Comparison of ENCODE assay signal across 22 cellular contexts in genomic region chr13:110278859-110279258, GRCh38. TPM values are rescaled to one million over a fixed set of nuclear protein-coding genes. Genes with fewer than 3 reads are reported as not detected.
"Had no signal": no experiment of that assay in that cellular context is flagged by ENCODE, and none has a peak within 500 bp of the region (broad histone marks: within the 10 kb centered on the region; RNA-seq: fewer than 3 reads in every experiment).

No MANE protein-coding gene starts in this region.

- H3K27me3 ChIP-seq: neural progenitor cell, testis had no signal

- H3K4me3 Mint-ChIP-seq: endodermal cell; natural killer cell treated with Interleukin-12 subunit alpha and Interleukin-12 subunit beta and Interleukin-15 and Interleukin-18, amount 100 ng/mL, for 72 hours; neural progenitor cell; stimulated activated effector memory CD8-positive, alpha-beta T cell treated with anti-CD3 and anti-CD28 coated beads, Interleukin-12 subunit alpha, Interleukin-12 subunit beta, amount 100 ng/mL, for 72 hours; stimulated activated naive CD8-positive, alpha-beta T cell treated with anti-CD3 and anti-CD28 coated beads, Interleukin-15, Interleukin-2, amounts not matched to agents 100 ng/mL and 50 ng/mL, for 24 hours; type B pancreatic cell had no signal

- H3K4me2 ChIP-seq: neural progenitor cell had no signal

- H3K9me3 Mint-ChIP-seq: endodermal cell; natural killer cell treated with Interleukin-12 subunit alpha and Interleukin-12 subunit beta and Interleukin-15 and Interleukin-18, amount 100 ng/mL, for 72 hours; stimulated activated effector memory CD8-positive, alpha-beta T cell treated with anti-CD3 and anti-CD28 coated beads, Interleukin-12 subunit alpha, Interleukin-12 subunit beta, amount 100 ng/mL, for 72 hours; stimulated activated naive CD8-positive, alpha-beta T cell treated with anti-CD3 and anti-CD28 coated beads, Interleukin-15, Interleukin-2, amounts not matched to agents 100 ng/mL and 50 ng/mL, for 24 hours; type B pancreatic cell had no signal

- H3K27me3 Mint-ChIP-seq: type B pancreatic cell had no signal

- H3K36me3 ChIP-seq: neural progenitor cell, prostate gland had no signal

- H3K4me3 ChIP-seq: coronary artery, lung, neural progenitor cell, prostate gland, testis had no signal

- H3K9ac ChIP-seq: neural progenitor cell, parathyroid adenoma had no signal

- H3K4me1 ChIP-seq: parathyroid adenoma, prostate gland, testis had no signal

- H3K27ac ChIP-seq: neural progenitor cell, parathyroid adenoma, prostate gland, testis had no signal

- H3K27ac Mint-ChIP-seq: endodermal cell; natural killer cell treated with Interleukin-12 subunit alpha and Interleukin-12 subunit beta and Interleukin-15 and Interleukin-18, amount 100 ng/mL, for 72 hours; neural progenitor cell; stimulated activated effector memory CD8-positive, alpha-beta T cell treated with anti-CD3 and anti-CD28 coated beads, Interleukin-12 subunit alpha, Interleukin-12 subunit beta, amount 100 ng/mL, for 72 hours; stimulated activated naive CD8-positive, alpha-beta T cell treated with anti-CD3 and anti-CD28 coated beads, Interleukin-15, Interleukin-2, amounts not matched to agents 100 ng/mL and 50 ng/mL, for 24 hours; type B pancreatic cell had no signal

- ATAC-seq: left ventricle myocardium superior; natural killer cell treated with Interleukin-12 subunit alpha and Interleukin-12 subunit beta and Interleukin-15 and Interleukin-18, amount 100 ng/mL, for 72 hours; stimulated activated effector memory CD8-positive, alpha-beta T cell treated with anti-CD3 and anti-CD28 coated beads, Interleukin-12 subunit alpha, Interleukin-12 subunit beta, amount 100 ng/mL, for 72 hours had no signal

- H3K9me3 ChIP-seq: prostate gland, testis had no signal

- DNase-seq: caudate nucleus; effector CD4-positive, alpha-beta T cell; endodermal cell; glutamatergic neuron; left ventricle myocardium superior; mesenchymal stem cell; midbrain; occipital lobe; retina; small intestine; stimulated activated CD4-positive, alpha-beta T cell treated with anti-CD3 and anti-CD28 coated beads, Interleukin-4, amount 100 ng/mL, for 1 hour; stimulated activated CD8-positive, alpha-beta memory T cell treated with anti-CD3 and anti-CD28 coated beads, Interleukin-4, amount 100 ng/mL, for 48 hours; testis had no signal

- H3K4me1 Mint-ChIP-seq: stimulated activated effector memory CD8-positive, alpha-beta T cell treated with anti-CD3 and anti-CD28 coated beads, Interleukin-12 subunit alpha, Interleukin-12 subunit beta, amount 100 ng/mL, for 72 hours had no signal

- H3K36me3 Mint-ChIP-seq: natural killer cell treated with Interleukin-12 subunit alpha and Interleukin-12 subunit beta and Interleukin-15 and Interleukin-18, amount 100 ng/mL, for 72 hours; stimulated activated effector memory CD8-positive, alpha-beta T cell treated with anti-CD3 and anti-CD28 coated beads, Interleukin-12 subunit alpha, Interleukin-12 subunit beta, amount 100 ng/mL, for 72 hours had no signal

- H2AFZ ChIP-seq: neural progenitor cell, parathyroid adenoma had no signal

RNA-seq across cellular contexts. Expression of gene COL4A1, which starts 28.1 kb away (rescaled TPM):
- total RNA-seq: natural killer cell treated with Interleukin-12 subunit alpha and Interleukin-12 subunit beta and Interleukin-15 and Interleukin-18, amount 100 ng/mL, for 72 hours had no signal

RNA-seq across cellular contexts. Expression of gene COL4A2, which starts 28.2 kb away (rescaled TPM):
- total RNA-seq: natural killer cell treated with Interleukin-12 subunit alpha and Interleukin-12 subunit beta and Interleukin-15 and Interleukin-18, amount 100 ng/mL, for 72 hours had no signal
